Comparison of ENCODE assay signal across 1 cellular context in the genomic region with DNA sequence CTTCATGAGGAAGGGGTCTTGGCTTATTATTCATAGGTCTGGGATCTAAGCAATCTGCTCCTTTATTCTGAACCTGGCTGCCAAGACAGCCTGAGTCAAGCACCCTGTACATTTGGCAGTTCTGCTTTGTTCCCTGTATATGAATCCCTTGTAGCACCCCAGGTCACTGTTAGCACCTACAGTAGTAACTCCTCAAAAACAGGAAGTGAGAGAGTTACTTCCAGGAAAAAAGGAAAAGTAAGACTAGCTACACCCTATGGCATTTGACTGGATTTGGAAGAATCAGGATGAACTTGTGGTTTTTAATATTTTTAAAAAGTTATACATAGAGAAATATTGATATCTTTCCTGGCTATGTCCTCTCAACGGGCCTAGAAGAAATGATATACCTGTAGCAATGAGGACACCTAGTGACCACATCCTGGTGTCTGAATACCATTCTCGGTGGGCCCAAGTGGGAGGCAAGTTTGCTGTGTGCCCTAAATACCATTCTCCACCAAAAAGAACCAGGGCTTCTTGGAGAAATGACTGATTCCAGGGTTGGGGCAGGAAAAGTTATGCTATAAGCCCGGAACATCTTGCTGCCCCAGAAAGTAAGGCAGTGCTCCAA.
TF ChIP-seq lines count a peak whose summit lies in the region.

No MANE protein-coding gene starts in this region.

TF ChIP-seq in HepG2, 621 proteins besides CTCF, POLR2A, EP300 and RAD21:
- TF ChIP-seq ZNF7 (CRISPR knock-in tag; IDR thresholded peaks at IDR 0.05) (no peak), SMC3 (IDR thresholded peaks at IDR 0.05; ENCODE audit: low read length) (peak; percentile 72; the same call in 1 of the 2 replicates), ZNF816 (CRISPR knock-in tag; IDR thresholded peaks at IDR 0.05; ENCODE audit: borderline replicate concordance) (0 out of 2 replicates have a peak, but pooled peaks have one; percentile 57), ZBTB20 (CRISPR knock-in tag; IDR thresholded peaks at IDR 0.05; ENCODE audit: borderline replicate concordance, low read depth) (0 out of 2 replicates have a peak, but pooled peaks have one; percentile 40), STAG1 (CRISPR knock-in tag; IDR thresholded peaks at IDR 0.05) (peak; percentile 77), ZFX (CRISPR knock-in tag; IDR thresholded peaks at IDR 0.05; ENCODE audit: low read depth) (0 out of 2 replicates have a peak, but pooled peaks have one; percentile 33), PHF8 (CRISPR knock-in tag; IDR thresholded peaks at IDR 0.05) (0 out of 2 replicates have a peak, but pooled peaks have one; percentile 24), ZNF24 (IDR thresholded peaks at IDR 0.05) (peak; percentile 72), SCMH1 (CRISPR knock-in tag; IDR thresholded peaks at IDR 0.05; ENCODE audit: borderline replicate concordance) (no peak)
- TF ChIP-seq, protein P1, sequence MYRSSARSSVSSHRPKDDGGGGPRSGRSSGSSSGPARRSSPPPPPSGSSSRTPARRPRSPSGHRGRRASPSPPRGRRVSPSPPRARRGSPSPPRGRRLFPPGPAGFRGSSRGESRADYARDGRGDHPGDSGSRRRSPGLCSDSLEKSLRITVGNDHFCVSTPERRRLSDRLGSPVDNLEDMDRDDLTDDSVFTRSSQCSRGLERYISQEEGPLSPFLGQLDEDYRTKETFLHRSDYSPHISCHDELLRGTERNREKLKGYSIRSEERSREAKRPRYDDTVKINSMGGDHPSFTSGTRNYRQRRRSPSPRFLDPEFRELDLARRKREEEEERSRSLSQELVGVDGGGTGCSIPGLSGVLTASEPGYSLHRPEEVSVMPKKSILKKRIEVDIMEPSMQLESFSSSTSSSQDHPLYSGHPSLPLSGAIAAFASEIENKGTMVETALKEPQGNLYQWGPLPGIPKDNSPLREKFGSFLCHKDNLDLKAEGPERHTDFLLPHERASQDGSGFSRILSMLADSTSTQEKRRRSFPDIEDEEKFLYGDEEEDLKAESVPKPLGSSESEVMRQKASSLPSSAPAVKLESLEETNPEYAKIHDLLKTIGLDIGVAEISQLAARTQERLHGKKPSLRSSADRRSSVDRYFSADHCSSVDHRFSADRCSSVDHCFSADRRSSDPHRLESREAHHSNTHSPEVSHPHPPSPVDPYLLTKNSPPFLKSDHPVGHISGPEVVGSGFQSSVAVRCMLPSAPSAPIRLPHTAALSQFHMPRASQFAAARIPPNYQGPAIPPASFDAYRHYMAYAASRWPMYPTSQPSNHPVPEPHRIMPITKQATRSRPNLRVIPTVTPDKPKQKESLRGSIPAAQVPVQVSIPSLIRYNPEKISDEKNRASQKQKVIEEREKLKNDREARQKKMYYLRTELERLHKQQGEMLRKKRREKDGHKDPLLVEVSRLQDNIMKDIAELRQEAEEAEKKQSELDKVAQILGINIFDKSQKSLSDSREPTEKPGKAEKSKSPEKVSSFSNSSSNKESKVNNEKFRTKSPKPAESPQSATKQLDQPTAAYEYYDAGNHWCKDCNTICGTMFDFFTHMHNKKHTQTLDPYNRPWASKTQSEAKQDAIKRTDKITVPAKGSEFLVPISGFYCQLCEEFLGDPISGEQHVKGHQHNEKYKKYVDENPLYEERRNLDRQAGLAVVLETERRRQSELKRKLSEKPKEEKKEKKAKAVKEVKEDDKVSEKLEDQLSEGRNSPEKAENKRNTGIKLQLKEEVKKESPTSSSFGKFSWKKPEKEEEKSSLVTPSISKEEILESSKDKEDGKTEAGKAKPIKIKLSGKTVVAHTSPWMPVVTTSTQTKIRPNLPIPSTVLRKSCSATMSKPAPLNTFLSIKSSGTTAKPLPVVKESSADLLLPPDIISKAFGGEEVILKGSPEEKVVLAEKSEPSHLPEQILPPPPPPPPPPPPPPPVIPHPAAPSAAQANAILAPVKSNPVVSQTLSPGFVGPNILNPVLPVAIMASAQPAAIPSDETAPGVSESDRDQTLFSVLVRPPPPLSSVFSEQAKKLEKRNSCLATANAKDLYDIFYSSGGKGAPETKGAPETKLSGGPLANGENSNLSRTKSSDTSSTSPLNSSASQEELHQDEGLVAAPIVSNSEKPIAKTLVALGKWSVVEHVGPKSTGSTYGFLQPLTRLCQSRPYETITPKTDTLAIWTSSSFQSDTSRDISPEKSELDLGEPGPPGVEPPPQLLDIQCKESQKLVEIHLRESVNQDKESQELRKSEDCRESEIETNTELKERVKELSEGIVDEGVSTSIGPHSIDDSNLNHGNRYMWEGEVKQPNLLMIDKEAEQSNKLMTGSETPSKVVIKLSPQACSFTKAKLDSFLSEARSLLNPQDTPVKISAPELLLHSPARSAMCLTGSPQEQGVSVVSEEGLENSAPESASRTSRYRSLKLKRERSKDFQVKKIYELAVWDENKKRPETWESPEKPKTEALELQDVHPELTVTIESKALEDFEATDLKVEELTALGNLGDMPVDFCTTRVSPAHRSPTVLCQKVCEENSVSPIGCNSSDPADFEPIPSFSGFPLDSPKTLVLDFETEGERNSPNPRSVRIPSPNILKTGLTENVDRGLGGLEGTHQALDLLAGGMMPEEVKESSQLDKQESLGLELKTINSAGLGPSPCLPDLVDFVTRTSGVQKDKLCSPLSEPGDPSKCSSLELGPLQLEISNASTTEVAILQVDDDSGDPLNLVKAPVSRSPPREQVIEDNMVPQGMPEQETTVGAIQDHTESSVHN (CRISPR knock-in tag; IDR thresholded peaks at IDR 0.05), result no peak
- TF ChIP-seq, protein P2, sequence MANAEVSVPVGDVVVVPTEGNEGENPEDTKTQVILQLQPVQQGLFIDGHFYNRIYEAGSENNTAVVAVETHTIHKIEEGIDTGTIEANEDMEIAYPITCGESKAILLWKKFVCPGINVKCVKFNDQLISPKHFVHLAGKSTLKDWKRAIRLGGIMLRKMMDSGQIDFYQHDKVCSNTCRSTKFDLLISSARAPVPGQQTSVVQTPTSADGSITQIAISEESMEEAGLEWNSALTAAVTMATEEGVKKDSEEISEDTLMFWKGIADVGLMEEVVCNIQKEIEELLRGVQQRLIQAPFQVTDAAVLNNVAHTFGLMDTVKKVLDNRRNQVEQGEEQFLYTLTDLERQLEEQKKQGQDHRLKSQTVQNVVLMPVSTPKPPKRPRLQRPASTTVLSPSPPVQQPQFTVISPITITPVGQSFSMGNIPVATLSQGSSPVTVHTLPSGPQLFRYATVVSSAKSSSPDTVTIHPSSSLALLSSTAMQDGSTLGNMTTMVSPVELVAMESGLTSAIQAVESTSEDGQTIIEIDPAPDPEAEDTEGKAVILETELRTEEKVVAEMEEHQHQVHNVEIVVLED (CRISPR knock-in tag; IDR thresholded peaks at IDR 0.05; ENCODE audit: borderline replicate concordance), result no peak
- TF ChIP-seq, protein P3, sequence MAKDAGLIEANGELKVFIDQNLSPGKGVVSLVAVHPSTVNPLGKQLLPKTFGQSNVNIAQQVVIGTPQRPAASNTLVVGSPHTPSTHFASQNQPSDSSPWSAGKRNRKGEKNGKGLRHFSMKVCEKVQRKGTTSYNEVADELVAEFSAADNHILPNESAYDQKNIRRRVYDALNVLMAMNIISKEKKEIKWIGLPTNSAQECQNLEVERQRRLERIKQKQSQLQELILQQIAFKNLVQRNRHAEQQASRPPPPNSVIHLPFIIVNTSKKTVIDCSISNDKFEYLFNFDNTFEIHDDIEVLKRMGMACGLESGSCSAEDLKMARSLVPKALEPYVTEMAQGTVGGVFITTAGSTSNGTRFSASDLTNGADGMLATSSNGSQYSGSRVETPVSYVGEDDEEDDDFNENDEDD (CRISPR knock-in tag; IDR thresholded peaks at IDR 0.05; ENCODE audit: borderline replicate concordance), result no peak
- TF ChIP-seq, protein P4, sequence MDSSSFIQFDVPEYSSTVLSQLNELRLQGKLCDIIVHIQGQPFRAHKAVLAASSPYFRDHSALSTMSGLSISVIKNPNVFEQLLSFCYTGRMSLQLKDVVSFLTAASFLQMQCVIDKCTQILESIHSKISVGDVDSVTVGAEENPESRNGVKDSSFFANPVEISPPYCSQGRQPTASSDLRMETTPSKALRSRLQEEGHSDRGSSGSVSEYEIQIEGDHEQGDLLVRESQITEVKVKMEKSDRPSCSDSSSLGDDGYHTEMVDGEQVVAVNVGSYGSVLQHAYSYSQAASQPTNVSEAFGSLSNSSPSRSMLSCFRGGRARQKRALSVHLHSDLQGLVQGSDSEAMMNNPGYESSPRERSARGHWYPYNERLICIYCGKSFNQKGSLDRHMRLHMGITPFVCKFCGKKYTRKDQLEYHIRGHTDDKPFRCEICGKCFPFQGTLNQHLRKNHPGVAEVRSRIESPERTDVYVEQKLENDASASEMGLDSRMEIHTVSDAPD (CRISPR knock-in tag; IDR thresholded peaks at IDR 0.05), result no peak
